ENCODE assay signal across 8 cellular contexts in genomic region chr17:82281502-82282238, GRCh38. TPM values are rescaled to one million over a fixed set of nuclear protein-coding genes. Genes with fewer than 3 reads are reported as not detected.
DNase-seq lines count a peak whose midpoint lies in the region; ATAC-seq, FAIRE-seq and TF ChIP-seq lines count a peak whose summit lies in the region.

No MANE protein-coding gene starts in this region.

- H3K27me3 ChIP-seq in K562 (ENCODE audit: control insufficient read depth in 2 of 2, insufficient read depth in 2 of 2, low read length in 2 of 2): no peaks in the 10 kb centered on the region

- H3K4me1 ChIP-seq in K562 (replicated peaks in 1 of 2; ENCODE audit: control insufficient read depth in 2 of 2, insufficient read depth in 2 of 2, low read length in 2 of 2): peaks cover 5 to 42% of the 10 kb centered on the region in 2 experiments; a peak in 4 of 5 replicates

- TF ChIP-seq CTCF in K562 (IDR thresholded peaks at IDR 0.05 in 2 of 3, conservative IDR thresholded peaks at IDR 0.05 in 1 of 3; ENCODE audit: insufficient read depth in 2 of 3, low read depth in 1 of 3, low read length in 3 of 3) (no peak), omental fat pad (IDR thresholded peaks at IDR 0.05) (no peak)

- ATAC-seq in K562 (no peak), omental fat pad (ENCODE audit: low FRiP score) (peak; percentile 65), HG02588 (IDR thresholded peaks at IDR 0.05; ENCODE audit: unreplicated experiment) (no peak)

- CTCF ChIA-PET in K562 (lab: Yijun Ruan, JAX; ENCODE audit: low intra/inter-chr PET ratio): interaction anchor here (0.7 kb wide), 1 partner anchor 183 kb away, joined by 3 read pairs; no protein-coding TSS in a partner anchor

- H2AFZ ChIP-seq in K562 (ENCODE audit: low read depth, low read length): no peak overlapping the region

- no peak overlapping the region; the same call in 2 of the 3 replicates for H3K27ac ChIP-seq in K562 (ENCODE audit: extremely low read depth, low read depth, low read length)

- H3K36me3 ChIP-seq in K562 (ENCODE audit: control insufficient read depth, insufficient read depth, low read length): no peaks in the 10 kb centered on the region

- no TSS peak for BruUV-seq in K562 (replicated peaks; lab: Mats Ljungman, UMichigan)

- intact Hi-C loops in K562 (cut with micrococcal nuclease): no loop called here

- H3K79me2 ChIP-seq in K562 (ENCODE audit: control insufficient read depth, insufficient read depth, low read length): no peaks in the 10 kb centered on the region

- TF ChIP-seq POLR2A in K562 (conservative IDR thresholded peaks at IDR 0.05): no peak

- H3K9ac ChIP-seq in K562 (ENCODE audit: insufficient read depth in 1 of 2, low read depth in 2 of 2, low read length in 2 of 2): peak overlapping the region in 1 of 2 experiments; percentile 60; a peak in 2 of 4 replicates

- in situ Hi-C loops in Caki2 (cut with HindIII; ENCODE audit: low pct_unique_long_range_greater_than_20kb, low sequenced_read_pairs) (no loop called here), K562 (cut with MboI) (no loop called here)

- POLR2A ChIA-PET in K562 (lab: Yijun Ruan, JAX): interaction anchor here (0.5 to 1.9 kb wide), 5 partner anchors 8 to 19 kb away, joined by 3 to 11 read pairs (median 4); no protein-coding TSS in a partner anchor

- H3K9me3 ChIP-seq in K562 (replicated peaks; ENCODE audit: control insufficient read depth, insufficient read depth, low read depth, low read length): no peaks in the 10 kb centered on the region

- H3K9me1 ChIP-seq in K562 (ENCODE audit: control insufficient read depth, insufficient read depth, low read length): no peaks in the 10 kb centered on the region

- no peak overlapping the region for H3K4me3 ChIP-seq in K562

- 62% methylated on average over 21 of the region's 22 CpGs for WGBS in K562 (ENCODE audit: insufficient coverage, low coverage, missing lambda C conversion rate)

- H3K4me2 ChIP-seq in K562 (ENCODE audit: insufficient read depth, low read length): no peak overlapping the region

- FAIRE-seq in K562 (lab: Jason Lieb, UNC): no peak

- TF ChIP-seq RAD21 in K562 (CRISPR knock-in tag; conservative IDR thresholded peaks at IDR 0.05 in 1 of 2, IDR thresholded peaks at IDR 0.05 in 1 of 2): no peak

- peak; percentile 60 for DNase-seq in Caki2 (ENCODE audit: low read depth)
- peak; percentile 49 for DNase-seq in NCI-H2196 treated with DMSO at 0.1 percent for 48 hours (lab: John Stamatoyannopoulos, UW; ENCODE audit: unreplicated experiment)
- DNase-seq in K562 (ENCODE audit: extremely low read depth in 1 of 4, low spot score in 3 of 4): no peak
- no peak for DNase-seq in omental fat pad (ENCODE audit: low spot score)
- DNase-seq in DMS153 (lab: John Stamatoyannopoulos, UW): no peak
- no peak for DNase-seq in DMS79 (lab: John Stamatoyannopoulos, UW)
- DNase-seq in nucleus accumbens (lab: John Stamatoyannopoulos, UW): no peak

- no peak for TF ChIP-seq EP300 in K562 (IDR thresholded peaks at IDR 0.05; ENCODE audit: low read length)

- H4K20me1 ChIP-seq in K562 (replicated peaks; ENCODE audit: control insufficient read depth, insufficient read depth, low read length): no peaks in the 10 kb centered on the region

RNA-seq across cellular contexts. Expression of gene CSNK1D, which starts 8.2 kb away (rescaled TPM):
- 73.2 and 80.4 TPM in 2 replicates for total RNA-seq in Caki2 (2014; rRNA removed; shearing (Covaris generic); ENCODE audit: low replicate concordance)
- 268 and 441 TPM in 2 replicates for total RNA-seq in K562 (2011; cell fraction: chromatin; rRNA removed; ENCODE audit: low replicate concordance)
- 196 and 213 TPM in 2 replicates for total RNA-seq in K562 (2011; cell fraction: nucleolus; rRNA removed)
- total RNA-seq in K562 (2011; cell fraction: nucleoplasm; rRNA removed): 179 and 187 TPM in 2 replicates
- total RNA-seq in K562 (2014; rRNA removed): 26.1 and 39.0 TPM in 2 replicates
- 35.9 and 41.3 TPM in 2 replicates for total RNA-seq in K562 (2014; rRNA removed; fragmentation: Illumina TruSeq; extraction: Trizol)
- total RNA-seq in K562 (2015; rRNA removed; fragmentation: Illumina TruSeq; extraction: Trizol): 35.7 and 36.6 TPM in 2 replicates
- total RNA-seq in K562 (2021): 95.3 and 114 TPM in 2 replicates
- polyA plus RNA-seq in K562 (2011; rRNA removed): 82.8 and 96.8 TPM in 2 replicates
- 51.5 and 60.4 TPM in 2 replicates for polyA plus RNA-seq in K562 (2011; cell fraction: cytosol; rRNA removed)
- polyA plus RNA-seq in K562 (2011; cell fraction: nucleus; rRNA removed): 306 and 488 TPM in 2 replicates
- 102 and 106 TPM in 2 replicates for polyA plus RNA-seq in K562 (2012)
- polyA plus RNA-seq in K562 (2014; fragmentation: Illumina TruSeq; extraction: Trizol): 123 and 133 TPM in 2 replicates
- 1 to 10 TPM; 6.5 to 7.4 TPM for polyA plus RNA-seq in K562 (2014; fragmentation: Nextera tagmentation; extraction: Ambion mirVana)
- polyA plus RNA-seq in K562 (2014; rRNA removed): 81.0 and 90.3 TPM in 2 replicates
- polyA minus RNA-seq in K562 (2011; rRNA and poly(A)+ RNA removed): 56.2 and 74.7 TPM in 2 replicates
- polyA minus RNA-seq in K562 (2011; cell fraction: cytosol; rRNA and poly(A)+ RNA removed): 45.7 and 51.3 TPM in 2 replicates
- 71.1 and 74.9 TPM in 2 replicates for polyA minus RNA-seq in K562 (2011; cell fraction: nucleus; rRNA and poly(A)+ RNA removed)
- total RNA-seq in omental fat pad: 100 to 1,000 TPM in 2 of 4 donors, 10 to 100 TPM in 2; 54.7 to 117 (median 98.4) TPM

RNA-seq across cellular contexts. Expression of gene CD7, which starts 35.7 kb away (rescaled TPM):
- total RNA-seq in Caki2 (2014; rRNA removed; shearing (Covaris generic); ENCODE audit: low replicate concordance): not detected in 2 replicates
- total RNA-seq in K562 (2011; cell fraction: chromatin; rRNA removed; ENCODE audit: low replicate concordance): 0.44 TPM in 1 of 2 replicates, not detected in the other
- total RNA-seq in K562 (2011; cell fraction: nucleolus; rRNA removed): 0.66 and 0.83 TPM in 2 replicates
- 0.69 TPM in 1 of 2 replicates, not detected in the other for total RNA-seq in K562 (2011; cell fraction: nucleoplasm; rRNA removed)
- total RNA-seq in K562 (2014; rRNA removed) (not detected in 2 replicates), K562 (2014; rRNA removed; fragmentation: Illumina TruSeq; extraction: Trizol) (not detected in 2 replicates), K562 (2015; rRNA removed; fragmentation: Illumina TruSeq; extraction: Trizol) (not detected in 2 replicates), K562 (2021) (0.18 and 0.35 TPM in 2 replicates), omental fat pad (1 to 10 TPM; 1.6 to 8.4 (median 4.2) TPM)
- polyA plus RNA-seq in K562 (2011; rRNA removed) (0.21 and 0.85 TPM in 2 replicates), K562 (2014; fragmentation: Illumina TruSeq; extraction: Trizol) (not detected in 2 replicates), K562 (2014; fragmentation: Nextera tagmentation; extraction: Ambion mirVana) (not detected), K562 (2014; rRNA removed) (not detected in 2 replicates)
- polyA plus RNA-seq in K562 (2011; cell fraction: cytosol; rRNA removed): 0.34 and 1.3 TPM in 2 replicates
- 0.88 and 1.2 TPM in 2 replicates for polyA plus RNA-seq in K562 (2011; cell fraction: nucleus; rRNA removed)
- polyA plus RNA-seq in K562 (2012): 0.16 and 0.19 TPM in 2 replicates
- polyA minus RNA-seq in K562 (2011; rRNA and poly(A)+ RNA removed): not detected in 2 replicates
- polyA minus RNA-seq in K562 (2011; cell fraction: cytosol; rRNA and poly(A)+ RNA removed): 1.0 TPM in 1 of 2 replicates, not detected in the other
- polyA minus RNA-seq in K562 (2011; cell fraction: nucleus; rRNA and poly(A)+ RNA removed): 0.27 TPM in 1 of 2 replicates, not detected in the other

RNA-seq across cellular contexts. Expression of gene SECTM1, which starts 51.9 kb away (rescaled TPM):
- total RNA-seq in Caki2 (2014; rRNA removed; shearing (Covaris generic); ENCODE audit: low replicate concordance): 0.24 TPM in 1 of 2 replicates, not detected in the other
- total RNA-seq in K562 (2011; cell fraction: chromatin; rRNA removed; ENCODE audit: low replicate concordance): 0.86 TPM in 1 of 2 replicates, not detected in the other
- total RNA-seq in K562 (2011; cell fraction: nucleolus; rRNA removed): 0.53 and 0.83 TPM in 2 replicates
- total RNA-seq in K562 (2011; cell fraction: nucleoplasm; rRNA removed): 0.99 TPM in 1 of 2 replicates, not detected in the other
- total RNA-seq in K562 (2014; rRNA removed) (0.18 TPM in 1 of 2 replicates, not detected in the other), K562 (2014; rRNA removed; fragmentation: Illumina TruSeq; extraction: Trizol) (not detected in 2 replicates), K562 (2015; rRNA removed; fragmentation: Illumina TruSeq; extraction: Trizol) (not detected in 2 replicates), K562 (2021) (0.11 TPM in 1 of 2 replicates, not detected in the other), omental fat pad (10 to 100 TPM; 19.8 to 35.5 (median 30.7) TPM)
- polyA plus RNA-seq in K562 (2011; rRNA removed) (0.19 and 0.46 TPM in 2 replicates), K562 (2014; fragmentation: Illumina TruSeq; extraction: Trizol) (0.15 TPM in 1 of 2 replicates, not detected in the other), K562 (2014; fragmentation: Nextera tagmentation; extraction: Ambion mirVana) (not detected), K562 (2014; rRNA removed) (not detected in 2 replicates)
- polyA plus RNA-seq in K562 (2011; cell fraction: cytosol; rRNA removed): 0.35 and 1.1 TPM in 2 replicates
- 0.31 and 0.47 TPM in 2 replicates for polyA plus RNA-seq in K562 (2011; cell fraction: nucleus; rRNA removed)
- polyA plus RNA-seq in K562 (2012): 0.36 and 0.57 TPM in 2 replicates
- polyA minus RNA-seq in K562 (2011; rRNA and poly(A)+ RNA removed): 0.18 and 0.33 TPM in 2 replicates
- not detected in 2 replicates for polyA minus RNA-seq in K562 (2011; cell fraction: cytosol; rRNA and poly(A)+ RNA removed)
- polyA minus RNA-seq in K562 (2011; cell fraction: nucleus; rRNA and poly(A)+ RNA removed): 0.94 TPM in 1 of 2 replicates, not detected in the other

RNA-seq across cellular contexts. Expression of gene SLC16A3, which starts 52.8 kb away (rescaled TPM):
- 589 and 677 TPM in 2 replicates for total RNA-seq in Caki2 (2014; rRNA removed; shearing (Covaris generic); ENCODE audit: low replicate concordance)
- 2.9 and 6.6 TPM in 2 replicates for total RNA-seq in K562 (2011; cell fraction: chromatin; rRNA removed; ENCODE audit: low replicate concordance)
- 10.0 and 10.5 TPM in 2 replicates for total RNA-seq in K562 (2011; cell fraction: nucleolus; rRNA removed)
- 4.4 and 5.7 TPM in 2 replicates for total RNA-seq in K562 (2011; cell fraction: nucleoplasm; rRNA removed)
- total RNA-seq in K562 (2014; rRNA removed) (1.8 and 2.5 TPM in 2 replicates), K562 (2014; rRNA removed; fragmentation: Illumina TruSeq; extraction: Trizol) (0.11 and 0.13 TPM in 2 replicates), K562 (2015; rRNA removed; fragmentation: Illumina TruSeq; extraction: Trizol) (1.0 and 1.2 TPM in 2 replicates), K562 (2021) (2.9 and 5.4 TPM in 2 replicates), omental fat pad (10 to 100 TPM; 25.1 to 68.0 (median 27.5) TPM)
- polyA plus RNA-seq in K562 (2011; rRNA removed) (3.7 and 8.3 TPM in 2 replicates), K562 (2014; fragmentation: Illumina TruSeq; extraction: Trizol) (0.58 and 0.78 TPM in 2 replicates), K562 (2014; fragmentation: Nextera tagmentation; extraction: Ambion mirVana) (not detected), K562 (2014; rRNA removed) (0.81 and 1.9 TPM in 2 replicates)
- 9.7 and 12.8 TPM in 2 replicates for polyA plus RNA-seq in K562 (2011; cell fraction: cytosol; rRNA removed)
- polyA plus RNA-seq in K562 (2011; cell fraction: nucleus; rRNA removed): 9.1 and 10.2 TPM in 2 replicates
- polyA plus RNA-seq in K562 (2012): 4.9 and 9.3 TPM in 2 replicates
- polyA minus RNA-seq in K562 (2011; rRNA and poly(A)+ RNA removed): 2.9 and 3.7 TPM in 2 replicates
- 7.0 and 15.5 TPM in 2 replicates for polyA minus RNA-seq in K562 (2011; cell fraction: cytosol; rRNA and poly(A)+ RNA removed)
- 4.8 and 6.9 TPM in 2 replicates for polyA minus RNA-seq in K562 (2011; cell fraction: nucleus; rRNA and poly(A)+ RNA removed)

Comparison
In these comparisons a context has a peak if more than half of its experiments do, and no peak if none do; other contexts are left out.
1. DNase-seq: peak in Caki2 (single experiment) and NCI-H2196 treated with DMSO at 0.1 percent for 48 hours (single experiment); none in K562 (0 of 4), omental fat pad (single experiment), DMS153 (single experiment), DMS79 (single experiment) and nucleus accumbens (0 of 56).
2. RNA of gene SECTM1, which starts 51.9 kb away (total RNA-seq): 19.8 to 35.5 TPM in omental fat pad; 0.24 TPM in Caki2 and 0.11 to 0.99 TPM in K562; every median in the first group is over 10 times any median in the second.